Comparison of ENCODE assay signal across 1 cellular context in the genomic region with DNA sequence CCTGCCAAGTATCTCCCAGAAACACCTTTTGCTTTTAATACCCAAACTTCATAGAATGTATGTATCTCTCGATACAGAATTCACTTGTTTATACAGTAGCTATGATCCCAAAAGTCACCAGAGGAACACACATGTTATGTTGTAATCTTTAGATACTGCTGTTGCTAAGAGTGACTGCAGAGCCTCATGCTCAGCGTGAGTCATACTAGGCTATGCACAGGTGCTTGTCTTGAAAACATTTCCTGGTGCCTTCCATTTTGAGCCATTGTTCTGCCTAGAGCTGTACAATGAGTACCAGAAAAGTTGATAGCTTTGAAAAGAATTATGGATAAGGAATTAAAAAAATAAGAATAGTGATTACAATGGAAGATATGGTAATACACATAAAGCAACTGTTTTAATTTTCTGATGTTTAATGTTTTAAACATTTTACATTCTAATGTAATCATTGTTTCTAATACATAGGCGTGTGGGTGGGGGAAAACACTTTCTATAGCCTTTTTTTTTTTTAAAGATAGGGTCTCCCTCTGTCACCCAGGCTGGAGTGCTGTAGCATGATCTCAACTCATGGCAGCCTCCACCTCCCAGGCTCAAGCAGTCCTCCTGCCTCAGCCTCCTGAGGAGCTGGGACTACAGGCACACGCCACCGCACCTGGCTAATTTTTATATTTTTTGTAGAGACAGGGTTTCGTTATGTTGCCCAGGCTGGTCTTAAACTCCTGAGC.
TF ChIP-seq lines count a peak whose summit lies in the region.

No MANE protein-coding gene starts in this region.

TF ChIP-seq in WTC11, 78 proteins besides CTCF, POLR2A, EP300 and RAD21 (continued from another document):
- TF ChIP-seq, protein P1, sequence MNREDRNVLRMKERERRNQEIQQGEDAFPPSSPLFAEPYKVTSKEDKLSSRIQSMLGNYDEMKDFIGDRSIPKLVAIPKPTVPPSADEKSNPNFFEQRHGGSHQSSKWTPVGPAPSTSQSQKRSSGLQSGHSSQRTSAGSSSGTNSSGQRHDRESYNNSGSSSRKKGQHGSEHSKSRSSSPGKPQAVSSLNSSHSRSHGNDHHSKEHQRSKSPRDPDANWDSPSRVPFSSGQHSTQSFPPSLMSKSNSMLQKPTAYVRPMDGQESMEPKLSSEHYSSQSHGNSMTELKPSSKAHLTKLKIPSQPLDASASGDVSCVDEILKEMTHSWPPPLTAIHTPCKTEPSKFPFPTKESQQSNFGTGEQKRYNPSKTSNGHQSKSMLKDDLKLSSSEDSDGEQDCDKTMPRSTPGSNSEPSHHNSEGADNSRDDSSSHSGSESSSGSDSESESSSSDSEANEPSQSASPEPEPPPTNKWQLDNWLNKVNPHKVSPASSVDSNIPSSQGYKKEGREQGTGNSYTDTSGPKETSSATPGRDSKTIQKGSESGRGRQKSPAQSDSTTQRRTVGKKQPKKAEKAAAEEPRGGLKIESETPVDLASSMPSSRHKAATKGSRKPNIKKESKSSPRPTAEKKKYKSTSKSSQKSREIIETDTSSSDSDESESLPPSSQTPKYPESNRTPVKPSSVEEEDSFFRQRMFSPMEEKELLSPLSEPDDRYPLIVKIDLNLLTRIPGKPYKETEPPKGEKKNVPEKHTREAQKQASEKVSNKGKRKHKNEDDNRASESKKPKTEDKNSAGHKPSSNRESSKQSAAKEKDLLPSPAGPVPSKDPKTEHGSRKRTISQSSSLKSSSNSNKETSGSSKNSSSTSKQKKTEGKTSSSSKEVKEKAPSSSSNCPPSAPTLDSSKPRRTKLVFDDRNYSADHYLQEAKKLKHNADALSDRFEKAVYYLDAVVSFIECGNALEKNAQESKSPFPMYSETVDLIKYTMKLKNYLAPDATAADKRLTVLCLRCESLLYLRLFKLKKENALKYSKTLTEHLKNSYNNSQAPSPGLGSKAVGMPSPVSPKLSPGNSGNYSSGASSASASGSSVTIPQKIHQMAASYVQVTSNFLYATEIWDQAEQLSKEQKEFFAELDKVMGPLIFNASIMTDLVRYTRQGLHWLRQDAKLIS (CRISPR knock-in tag; IDR thresholded peaks at IDR 0.05; ENCODE audit: borderline replicate concordance), result no peak
- TF ChIP-seq ZNF263 (CRISPR knock-in tag; IDR thresholded peaks at IDR 0.05; ENCODE audit: low read depth), result no peak
- no peak for TF ChIP-seq FOXJ3 (CRISPR knock-in tag; IDR thresholded peaks at IDR 0.05; ENCODE audit: borderline replicate concordance)
- TF ChIP-seq, protein P2, sequence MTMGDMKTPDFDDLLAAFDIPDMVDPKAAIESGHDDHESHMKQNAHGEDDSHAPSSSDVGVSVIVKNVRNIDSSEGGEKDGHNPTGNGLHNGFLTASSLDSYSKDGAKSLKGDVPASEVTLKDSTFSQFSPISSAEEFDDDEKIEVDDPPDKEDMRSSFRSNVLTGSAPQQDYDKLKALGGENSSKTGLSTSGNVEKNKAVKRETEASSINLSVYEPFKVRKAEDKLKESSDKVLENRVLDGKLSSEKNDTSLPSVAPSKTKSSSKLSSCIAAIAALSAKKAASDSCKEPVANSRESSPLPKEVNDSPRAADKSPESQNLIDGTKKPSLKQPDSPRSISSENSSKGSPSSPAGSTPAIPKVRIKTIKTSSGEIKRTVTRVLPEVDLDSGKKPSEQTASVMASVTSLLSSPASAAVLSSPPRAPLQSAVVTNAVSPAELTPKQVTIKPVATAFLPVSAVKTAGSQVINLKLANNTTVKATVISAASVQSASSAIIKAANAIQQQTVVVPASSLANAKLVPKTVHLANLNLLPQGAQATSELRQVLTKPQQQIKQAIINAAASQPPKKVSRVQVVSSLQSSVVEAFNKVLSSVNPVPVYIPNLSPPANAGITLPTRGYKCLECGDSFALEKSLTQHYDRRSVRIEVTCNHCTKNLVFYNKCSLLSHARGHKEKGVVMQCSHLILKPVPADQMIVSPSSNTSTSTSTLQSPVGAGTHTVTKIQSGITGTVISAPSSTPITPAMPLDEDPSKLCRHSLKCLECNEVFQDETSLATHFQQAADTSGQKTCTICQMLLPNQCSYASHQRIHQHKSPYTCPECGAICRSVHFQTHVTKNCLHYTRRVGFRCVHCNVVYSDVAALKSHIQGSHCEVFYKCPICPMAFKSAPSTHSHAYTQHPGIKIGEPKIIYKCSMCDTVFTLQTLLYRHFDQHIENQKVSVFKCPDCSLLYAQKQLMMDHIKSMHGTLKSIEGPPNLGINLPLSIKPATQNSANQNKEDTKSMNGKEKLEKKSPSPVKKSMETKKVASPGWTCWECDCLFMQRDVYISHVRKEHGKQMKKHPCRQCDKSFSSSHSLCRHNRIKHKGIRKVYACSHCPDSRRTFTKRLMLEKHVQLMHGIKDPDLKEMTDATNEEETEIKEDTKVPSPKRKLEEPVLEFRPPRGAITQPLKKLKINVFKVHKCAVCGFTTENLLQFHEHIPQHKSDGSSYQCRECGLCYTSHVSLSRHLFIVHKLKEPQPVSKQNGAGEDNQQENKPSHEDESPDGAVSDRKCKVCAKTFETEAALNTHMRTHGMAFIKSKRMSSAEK (CRISPR knock-in tag; IDR thresholded peaks at IDR 0.05; ENCODE audit: borderline replicate concordance), result no peak
- no peak for TF ChIP-seq NFYB (CRISPR knock-in tag; conservative IDR thresholded peaks at IDR 0.05; ENCODE audit: low read depth)
- no peak for TF ChIP-seq JAZF1 (CRISPR knock-in tag; IDR thresholded peaks at IDR 0.05)
